ENCODE assay signal across 2 cellular contexts in genomic region chr11:115739121-115739520, GRCh38.
TF ChIP-seq lines count a peak whose summit lies in the region.

No MANE protein-coding gene starts in this region.

TF ChIP-seq in GM23338, 12 proteins besides CTCF, POLR2A, EP300 and RAD21:
- TF ChIP-seq POLR2AphosphoS5 (IDR thresholded peaks at IDR 0.05; ENCODE audit: low read depth) = no peak
- no peak for TF ChIP-seq ETS1 (IDR thresholded peaks at IDR 0.05)
- TF ChIP-seq ZNF331 (CRISPR knock-in tag; IDR thresholded peaks at IDR 0.05; ENCODE audit: low read depth) = no peak
- no peak for TF ChIP-seq EZH2 (IDR thresholded peaks at IDR 0.05; ENCODE audit: low read depth, unreplicated experiment)
- no peak for TF ChIP-seq CREB1 (CRISPR knock-in tag; IDR thresholded peaks at IDR 0.05; ENCODE audit: low read depth)
- TF ChIP-seq STAT1 (IDR thresholded peaks at IDR 0.05; ENCODE audit: unreplicated experiment) = no peak
- TF ChIP-seq ZNF114 (CRISPR knock-in tag; IDR thresholded peaks at IDR 0.05) = no peak
- no peak for TF ChIP-seq ZNF462 (CRISPR knock-in tag; IDR thresholded peaks at IDR 0.05)
- no peak for TF ChIP-seq JUNB (IDR thresholded peaks at IDR 0.05; ENCODE audit: unreplicated experiment)
- no peak for TF ChIP-seq REST (IDR thresholded peaks at IDR 0.05; ENCODE audit: unreplicated experiment)
- no peak for TF ChIP-seq NANOG (IDR thresholded peaks at IDR 0.05; ENCODE audit: borderline replicate concordance)
- TF ChIP-seq EZH2phosphoT487 (IDR thresholded peaks at IDR 0.05; ENCODE audit: unreplicated experiment) = no peak

TF ChIP-seq in SK-N-SH, 30 proteins besides CTCF, POLR2A, EP300 and RAD21:
- no peak for TF ChIP-seq TAF1 (IDR thresholded peaks at IDR 0.05; ENCODE audit: borderline replicate concordance, low read depth, low read length)
- TF ChIP-seq MAX (IDR thresholded peaks at IDR 0.05; ENCODE audit: low read depth) = no peak
- TF ChIP-seq MXI1 (IDR thresholded peaks at IDR 0.05; ENCODE audit: low read depth, low read length) = no peak
- TF ChIP-seq NFIC (IDR thresholded peaks at IDR 0.05; ENCODE audit: borderline replicate concordance) = no peak
- TF ChIP-seq EZH2phosphoT487 (IDR thresholded peaks at IDR 0.05; ENCODE audit: borderline replicate concordance, low read depth) = no peak
- no peak for TF ChIP-seq TEAD4 (IDR thresholded peaks at IDR 0.05; ENCODE audit: borderline replicate concordance, insufficient read depth)
- no peak for TF ChIP-seq GATA2 (CRISPR knock-in tag; IDR thresholded peaks at IDR 0.05)
- TF ChIP-seq ZBTB33 (IDR thresholded peaks at IDR 0.05; ENCODE audit: borderline replicate concordance, low read depth) = no peak
- no peak for TF ChIP-seq MEF2A (IDR thresholded peaks at IDR 0.05; ENCODE audit: borderline replicate concordance, low read depth)
- no peak for TF ChIP-seq FOXJ3 (CRISPR knock-in tag; IDR thresholded peaks at IDR 0.05)
- TF ChIP-seq JUND (IDR thresholded peaks at IDR 0.05) = no peak
- no peak for TF ChIP-seq RFX5 (IDR thresholded peaks at IDR 0.05; ENCODE audit: low read length)
- TF ChIP-seq USF2 (IDR thresholded peaks at IDR 0.05; ENCODE audit: borderline replicate concordance, low read depth, low read length) = no peak
- TF ChIP-seq SIN3A (IDR thresholded peaks at IDR 0.05; ENCODE audit: borderline replicate concordance, low read depth, low read length) = no peak
- no peak for TF ChIP-seq CHD2 (IDR thresholded peaks at IDR 0.05; ENCODE audit: low read length, partially characterized antibody)
- TF ChIP-seq ELF1 (IDR thresholded peaks at IDR 0.05) = no peak
- TF ChIP-seq POLR2AphosphoS5 (IDR thresholded peaks at IDR 0.05; ENCODE audit: low read depth, low read length) = no peak
- no peak for TF ChIP-seq RXRA (IDR thresholded peaks at IDR 0.05; ENCODE audit: borderline replicate concordance, low read depth)
